In genomic region chr1:222777977-222778376, GRCh38 we compare ENCODE assay signal across 19 cellular contexts. TPM values are rescaled to one million over a fixed set of nuclear protein-coding genes. Genes with fewer than 3 reads are reported as not detected.
DNase-seq lines count a peak whose midpoint lies in the region; ATAC-seq, FAIRE-seq and TF ChIP-seq lines count a peak whose summit lies in the region.
"Had no signal": no experiment of that assay in that cellular context is flagged by ENCODE, and none has a peak within 500 bp of the region (broad histone marks: within the 10 kb centered on the region; RNA-seq: fewer than 3 reads in every experiment).

No MANE protein-coding gene starts in this region.

- no peak overlapping the region for H3K4me3 Mint-ChIP-seq in CD4-positive, alpha-beta memory T cell
- H3K4me3 Mint-ChIP-seq: activated CD4-positive, alpha-beta T cell treated with anti-CD3 and anti-CD28 coated beads, Interleukin-2, amount 10 ng/mL, durations not matched to agents 7 days and 5 days; activated T-helper 17 cell treated with anti-CD3 and anti-CD28 coated beads, Interleukin-2, amount 50 U/mL, for 72 hours; mesothelial cell of epicardium; stimulated activated effector memory CD8-positive, alpha-beta T cell treated with anti-CD3 and anti-CD28 coated beads, Interleukin-12 subunit alpha, Interleukin-12 subunit beta, amount 100 ng/mL, for 72 hours had no signal

- FAIRE-seq in HTR-8/SVneo (lab: Jason Lieb, UNC): no peak
- FAIRE-seq: GM18507 had no signal

- ATAC-seq in esophagus mucosa: peak; percentile 80
- ATAC-seq: activated T-helper 17 cell treated with anti-CD3 and anti-CD28 coated beads, Interleukin-2, amount 50 U/mL, for 72 hours; stimulated activated effector memory CD8-positive, alpha-beta T cell treated with anti-CD3 and anti-CD28 coated beads, Interleukin-12 subunit alpha, Interleukin-12 subunit beta, amount 100 ng/mL, for 72 hours had no signal

- intact Hi-C loops in transverse colon (cut with DNase I; ENCODE audit: low total_unique reads) (no loop called here), head of caudate nucleus (cut with DNase I) (no loop called here)
- intact Hi-C loops in CD4-positive, alpha-beta memory T cell (cut with micrococcal nuclease): no loop called here

- no peak overlapping the region for H3K4me3 ChIP-seq in transverse colon
- H3K4me3 ChIP-seq in CD4-positive, alpha-beta memory T cell (ENCODE audit: low read length in 2 of 2): no peak overlapping the region
- H3K4me3 ChIP-seq: ovary, vagina had no signal

- H3K4me1 ChIP-seq in transverse colon: peaks cover 0 to 12% (median 3%) of the 10 kb centered on the region in 4 donors
- H3K4me1 ChIP-seq in CD4-positive, alpha-beta memory T cell (ENCODE audit: insufficient read depth, low read length): no peaks in the 10 kb centered on the region
- H3K4me1 ChIP-seq: vagina had no signal

- in situ Hi-C loops in transverse colon (cut with MboI; ENCODE audit: low pct_ligation_motif_present in 1 of 4, low pct_unique_long_range_greater_than_20kb in 1 of 4, low sequenced_read_pairs in 3 of 4): no loop called here

- no peak overlapping the region for H3K27ac Mint-ChIP-seq in CD4-positive, alpha-beta memory T cell
- H3K27ac Mint-ChIP-seq: activated CD4-positive, alpha-beta T cell treated with anti-CD3 and anti-CD28 coated beads, Interleukin-2, amount 10 ng/mL, durations not matched to agents 7 days and 5 days; activated T-helper 17 cell treated with anti-CD3 and anti-CD28 coated beads, Interleukin-2, amount 50 U/mL, for 72 hours; mesothelial cell of epicardium; stimulated activated effector memory CD8-positive, alpha-beta T cell treated with anti-CD3 and anti-CD28 coated beads, Interleukin-12 subunit alpha, Interleukin-12 subunit beta, amount 100 ng/mL, for 72 hours had no signal

- H3K27ac ChIP-seq in transverse colon: no peak overlapping the region
- H3K27ac ChIP-seq in CD4-positive, alpha-beta memory T cell (ENCODE audit: low read depth, low read length): no peak overlapping the region
- H3K27ac ChIP-seq: ovary, vagina had no signal

- POLR2A ChIA-PET in CD4-positive, alpha-beta memory T cell (lab: Charles Lee; ENCODE audit: partially characterized antibody): no interaction called here

- H3K36me3 ChIP-seq in transverse colon: no peaks in the 10 kb centered on the region
- H3K36me3 ChIP-seq in CD4-positive, alpha-beta memory T cell (ENCODE audit: insufficient read depth, low read length): no peaks in the 10 kb centered on the region
- H3K36me3 ChIP-seq: ovary, vagina had no signal

- CTCF ChIA-PET in CD4-positive, alpha-beta memory T cell (lab: Charles Lee; ENCODE audit: partially characterized antibody): no interaction called here

- DNase-seq in SHP77 (lab: John Stamatoyannopoulos, UW) (peak; percentile 50 to 62), SHP77 treated with DMSO at 0.1 percent for 48 hours (lab: John Stamatoyannopoulos, UW) (no peak), NCI-H2227 treated with DMSO at 0.1 percent for 48 hours (lab: John Stamatoyannopoulos, UW) (peak; percentile 28), transverse colon (no peak), head of caudate nucleus (no peak), HTR-8/SVneo (ENCODE audit: insufficient read length, low spot score) (no peak)
- DNase-seq in CD4-positive, alpha-beta memory T cell: no peak
- DNase-seq: activated CD4-positive, alpha-beta T cell treated with anti-CD3 and anti-CD28 coated beads, Interleukin-2, amount 10 ng/mL, durations not matched to agents 7 days and 5 days; NCI-H187; ovary; T-helper 9 cell had no signal

- H3K27me3 Mint-ChIP-seq in CD4-positive, alpha-beta memory T cell: peaks cover 6 to 12% of the 10 kb centered on the region in 2 donors

- WGBS in transverse colon (ENCODE audit: low coverage in 1 of 2), 2 donors: 42% methylated on average over 2 of the region's 2 CpGs; no CpG with 5 or more reads in 1 of the 2 donors

- H3K9me3 ChIP-seq in transverse colon: no peaks in the 10 kb centered on the region
- H3K9me3 ChIP-seq in CD4-positive, alpha-beta memory T cell (ENCODE audit: control insufficient read depth in 1 of 2, low read length in 2 of 2): no peaks in the 10 kb centered on the region
- H3K9me3 ChIP-seq: ovary, vagina had no signal

- peak; percentile 43 for TF ChIP-seq EP300 in transverse colon (IDR thresholded peaks at IDR 0.05; ENCODE audit: low read depth)

- TF ChIP-seq POLR2A in transverse colon (IDR thresholded peaks at IDR 0.05): no peak

- peaks cover 6% of the 10 kb centered on the region for H3K27me3 ChIP-seq in transverse colon
- H3K27me3 ChIP-seq in CD4-positive, alpha-beta memory T cell (ENCODE audit: insufficient read depth, low read length): peaks cover 4% of the 10 kb centered on the region
- H3K27me3 ChIP-seq: ovary, vagina had no signal

- H3K36me3 Mint-ChIP-seq in CD4-positive, alpha-beta memory T cell: no peaks in the 10 kb centered on the region
- H3K36me3 Mint-ChIP-seq: stimulated activated effector memory CD8-positive, alpha-beta T cell treated with anti-CD3 and anti-CD28 coated beads, Interleukin-12 subunit alpha, Interleukin-12 subunit beta, amount 100 ng/mL, for 72 hours had no signal

- H3K4me1 Mint-ChIP-seq in CD4-positive, alpha-beta memory T cell: peaks cover 0 to 2% (median under 1%) of the 10 kb centered on the region in 4 donors
- H3K4me1 Mint-ChIP-seq: activated T-helper 17 cell treated with anti-CD3 and anti-CD28 coated beads, Interleukin-2, amount 50 U/mL, for 72 hours had no signal

- H3K9me3 Mint-ChIP-seq in CD4-positive, alpha-beta memory T cell: peaks cover 0 to 2% (median 0%) of the 10 kb centered on the region in 8 donors
- H3K9me3 Mint-ChIP-seq: activated CD4-positive, alpha-beta T cell treated with anti-CD3 and anti-CD28 coated beads, Interleukin-2, amount 10 ng/mL, durations not matched to agents 7 days and 5 days; activated T-helper 17 cell treated with anti-CD3 and anti-CD28 coated beads, Interleukin-2, amount 50 U/mL, for 72 hours; stimulated activated effector memory CD8-positive, alpha-beta T cell treated with anti-CD3 and anti-CD28 coated beads, Interleukin-12 subunit alpha, Interleukin-12 subunit beta, amount 100 ng/mL, for 72 hours had no signal

- TF ChIP-seq CTCF in transverse colon (IDR thresholded peaks at IDR 0.05): no peak

RNA-seq across cellular contexts. Expression of gene DISP1, which starts 36.9 kb away (rescaled TPM):
- 1.4 TPM for total RNA-seq in esophagus mucosa
- total RNA-seq in transverse colon: 1 to 10 TPM; 2.2 to 7.2 (median 5.6) TPM
- 1 to 10 TPM; 3.9 to 4.2 TPM for total RNA-seq in CD4-positive, alpha-beta memory T cell
- polyA plus RNA-seq in CD4-positive, alpha-beta memory T cell: 1 to 10 TPM; 1.9 to 3.0 TPM

RNA-seq across cellular contexts. Expression of gene FAM177B, which starts 41.0 kb away (rescaled TPM):
- 0.64 TPM for total RNA-seq in esophagus mucosa
- 10 to 100 TPM in 1 of 4 donors, 1 to 10 TPM in 1, not detected in 2; 4.0 to 13.9 TPM for total RNA-seq in transverse colon
- total RNA-seq in CD4-positive, alpha-beta memory T cell: under 1 TPM; 0.30 to 0.79 TPM
- polyA plus RNA-seq in CD4-positive, alpha-beta memory T cell: under 1 TPM in 1 of 2 donors, not detected in 1; 0.30 TPM
- total RNA-seq: HT1080, mesothelial cell of epicardium, RPMI7951, vagina had no signal

Comparison
In these comparisons a context has a peak if more than half of its experiments do, and no peak if none do; other contexts are left out.
1. DNase-seq: peak in SHP77 (2 of 2) and NCI-H2227 treated with DMSO at 0.1 percent for 48 hours (single experiment); none in SHP77 treated with DMSO at 0.1 percent for 48 hours (single experiment), transverse colon (single experiment), head of caudate nucleus (0 of 42), CD4-positive, alpha-beta memory T cell (0 of 5) and HTR-8/SVneo (single experiment).